ENCODE assay signal across 8 cellular contexts in the genomic region with DNA sequence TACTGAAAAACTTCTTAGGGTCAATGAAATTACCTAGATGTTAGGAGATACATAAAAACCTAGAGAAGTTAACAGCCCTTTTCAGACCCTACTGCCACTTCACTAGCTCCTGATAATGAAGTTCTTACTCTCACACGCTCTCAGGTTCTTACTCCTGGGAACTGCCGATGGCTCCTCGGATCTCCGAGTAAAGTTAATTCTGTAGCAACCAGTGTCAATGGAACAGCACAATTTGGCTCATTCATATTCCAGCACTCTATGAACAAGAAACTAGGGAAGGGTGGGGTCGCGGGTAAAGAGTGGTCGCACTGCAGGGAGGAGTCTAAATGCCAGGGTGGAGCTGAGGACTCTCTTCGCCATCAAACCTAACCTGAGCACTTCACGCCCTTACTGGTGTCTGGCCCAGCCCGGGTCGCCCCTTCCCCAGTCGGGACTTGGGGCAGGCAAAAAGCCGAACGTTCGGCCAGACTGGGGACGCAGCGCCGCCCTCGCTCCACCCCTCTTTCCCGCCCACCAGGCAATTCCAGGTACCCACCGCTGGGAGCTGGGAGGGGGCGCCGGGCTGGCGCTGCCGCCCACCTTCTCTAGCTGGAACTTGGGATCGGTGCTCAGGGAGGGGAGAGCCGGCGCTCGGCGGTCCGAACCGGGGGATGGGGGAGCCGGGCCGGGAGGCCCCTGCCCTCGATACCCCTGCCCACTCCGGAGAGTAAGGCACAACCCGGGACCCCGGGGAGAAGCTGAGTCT. TPM values are rescaled to one million over a fixed set of nuclear protein-coding genes. Genes with fewer than 3 reads are reported as not detected.
DNase-seq lines count a peak whose midpoint lies in the region; ATAC-seq and TF ChIP-seq lines count a peak whose summit lies in the region.

No MANE protein-coding gene starts in this region.

- H3K27me3 ChIP-seq in BE2C (no peaks in the 10 kb centered on the region), mononuclear cell (ENCODE audit: insufficient read depth, low read length) (peaks cover 13% of the 10 kb centered on the region)

- H3K4me1 ChIP-seq in BE2C (peaks cover 3% of the 10 kb centered on the region; the same call in 1 of the 2 replicates), mononuclear cell (ENCODE audit: insufficient read depth, low read length) (peaks cover 15% of the 10 kb centered on the region)

- H3K4me3 ChIP-seq in BE2C (ENCODE audit: low read depth, low read length) = peak overlapping the region; percentile 89
- peak overlapping the region; percentile 90 for H3K4me3 ChIP-seq in mononuclear cell (ENCODE audit: low read length)

- H3K9me3 ChIP-seq in BE2C = no peaks in the 10 kb centered on the region
- H3K9me3 ChIP-seq in mononuclear cell (ENCODE audit: low read depth, low read length) = no peaks in the 10 kb centered on the region

- TF ChIP-seq CTCF in BE2C (IDR thresholded peaks at IDR 0.05; ENCODE audit: low read depth, low read length) = peak; percentile 23; the same call in 1 of the 2 replicates

- H3K27ac ChIP-seq in epithelial cell of prostate = peak overlapping the region; percentile 73

- H3K36me3 ChIP-seq in BE2C = no peaks in the 10 kb centered on the region

- DNase-seq in BE2C (peak; percentile 76), NCI-H446 treated with DMSO at 0.1 percent for 48 hours (lab: John Stamatoyannopoulos, UW) (peak; percentile 30), epithelial cell of prostate (ENCODE audit: low read depth, low spot score) (no peak)
- DNase-seq in activated CD8-positive, alpha-beta memory T cell treated with anti-CD3 and anti-CD28 coated beads for 48 hours (ENCODE audit: low read depth in 2 of 3, low spot score in 2 of 3) = peak; percentile 22 to 31 (median 23)
- DNase-seq in stimulated activated CD8-positive, alpha-beta memory T cell treated with anti-CD3 and anti-CD28 coated beads, Interleukin-4, amount 100 ng/mL, for 48 hours = peak; percentile 66

- ATAC-seq in GM18873 (IDR thresholded peaks at IDR 0.05; ENCODE audit: low FRiP score, unreplicated experiment) (peak; percentile 54), HG03103 (IDR thresholded peaks at IDR 0.05; ENCODE audit: low read depth, unreplicated experiment) (peak; percentile 47)

RNA-seq across cellular contexts. Expression of a gene that starts 0.7 kb away (rescaled TPM):
- polyA plus RNA-seq in BE2C (2012; ENCODE audit: insufficient read depth, insufficient read length, low read depth) = 2.5 TPM
- 1.0 TPM for total RNA-seq in mononuclear cell

RNA-seq across cellular contexts. Expression of a gene that starts 49.2 kb away (rescaled TPM):
- polyA plus RNA-seq in BE2C (2012; ENCODE audit: insufficient read depth, insufficient read length, low read depth) = 0.73 TPM
- 4.6 TPM for total RNA-seq in mononuclear cell
